In genomic region chr10:110485541-110485940, GRCh38 we compare ENCODE assay signal across 23 cellular contexts.
"Had no signal": no experiment of that assay in that cellular context is flagged by ENCODE, and none has a peak within 500 bp of the region (broad histone marks: within the 10 kb centered on the region; RNA-seq: fewer than 3 reads in every experiment).

No MANE protein-coding gene starts in this region.

- H3K9me3 Mint-ChIP-seq: activated CD4-positive, alpha-beta memory T cell treated with anti-CD3 and anti-CD28 coated beads, Interleukin-2, amount 10 ng/mL, durations not matched to agents 7 days and 5 days; activated naive CD4-positive, alpha-beta T cell treated with anti-CD3 and anti-CD28 coated beads, Interleukin-2, amount 10 ng/mL, durations not matched to agents 7 days and 5 days; activated naive CD8-positive, alpha-beta T cell treated with anti-CD3 and anti-CD28 coated beads for 36 hours; activated T-helper 2 cell treated with anti-CD3 and anti-CD28 coated beads, Interferon-gamma antibody, Interleukin-2, Interleukin-4, amounts not matched to agents 10 μg/mL and 5 μg/mL and 100 μg/mL, durations not matched to agents 14 hours and 24 hours and 36 hours; T-cell had no signal

- H3K36me3 Mint-ChIP-seq: activated naive CD4-positive, alpha-beta T cell treated with anti-CD3 and anti-CD28 coated beads, Interleukin-2, amount 10 ng/mL, durations not matched to agents 7 days and 5 days; activated naive CD8-positive, alpha-beta T cell treated with anti-CD3 and anti-CD28 coated beads for 36 hours; T-cell had no signal

- ATAC-seq: activated CD4-positive, alpha-beta T cell treated with anti-CD3 and anti-CD28 coated beads for 36 hours; K562; PC-3; T-cell had no signal

- H3K4me3 ChIP-seq: K562 had no signal

- DNase-seq: activated CD4-positive, alpha-beta memory T cell treated with anti-CD3 and anti-CD28 coated beads, Interleukin-2, amount 10 ng/mL, durations not matched to agents 7 days and 5 days; activated CD4-positive, alpha-beta T cell treated with anti-CD3 and anti-CD28 coated beads for 36 hours; activated CD4-positive, alpha-beta T cell treated with anti-CD3 and anti-CD28 coated beads, Interleukin-2, amount 50 U/mL, for 1 hour; activated gamma-delta T cell treated with Interleukin-2 at 50 U/mL for 16 hours; activated naive CD4-positive, alpha-beta T cell treated with anti-CD3 and anti-CD28 coated beads, Interleukin-2, amount 10 ng/mL, durations not matched to agents 7 days and 5 days; activated naive CD8-positive, alpha-beta T cell treated with anti-CD3 and anti-CD28 coated beads for 36 hours; activated T-cell treated with anti-CD3 and anti-CD28 coated beads for 4 hours; activated T-cell treated with anti-CD3 and anti-CD28 coated beads, Interleukin-2, amount 50 U/mL, for 48 hours; caudate nucleus; Karpas-422; NCI-H1417; NCI-H1930; NCI-H2107; NCI-H345; NCI-H510A; NCI-H526 treated with DMSO at 0.1 percent for 48 hours; PC-3; SHP77 treated with DMSO at 0.1 percent for 48 hours; T-cell; T-helper 2 cell; T1000 had no signal

- H3K27ac Mint-ChIP-seq: activated CD4-positive, alpha-beta memory T cell treated with anti-CD3 and anti-CD28 coated beads, Interleukin-2, amount 10 ng/mL, durations not matched to agents 7 days and 5 days; activated CD4-positive, alpha-beta T cell treated with anti-CD3 and anti-CD28 coated beads for 36 hours; activated naive CD4-positive, alpha-beta T cell treated with anti-CD3 and anti-CD28 coated beads, Interleukin-2, amount 10 ng/mL, durations not matched to agents 7 days and 5 days; activated naive CD8-positive, alpha-beta T cell treated with anti-CD3 and anti-CD28 coated beads for 36 hours; activated T-helper 2 cell treated with anti-CD3 and anti-CD28 coated beads, Interferon-gamma antibody, Interleukin-2, Interleukin-4, amounts not matched to agents 10 μg/mL and 5 μg/mL and 100 μg/mL, durations not matched to agents 14 hours and 24 hours and 36 hours; T-cell had no signal

- H3K4me3 Mint-ChIP-seq: activated CD4-positive, alpha-beta memory T cell treated with anti-CD3 and anti-CD28 coated beads, Interleukin-2, amount 10 ng/mL, durations not matched to agents 7 days and 5 days; activated CD4-positive, alpha-beta T cell treated with anti-CD3 and anti-CD28 coated beads for 36 hours; activated naive CD4-positive, alpha-beta T cell treated with anti-CD3 and anti-CD28 coated beads, Interleukin-2, amount 10 ng/mL, durations not matched to agents 7 days and 5 days; activated naive CD8-positive, alpha-beta T cell treated with anti-CD3 and anti-CD28 coated beads for 36 hours; T-cell had no signal
